Comparison of ENCODE assay signal across 19 cellular contexts in genomic region chr9:116323012-116323411, GRCh38.
A peak's percentile ranks its signal among the peaks of the same experiment; 100 is the strongest.
DNase-seq lines count a peak whose midpoint lies in the region; ATAC-seq and TF ChIP-seq lines count a peak whose summit lies in the region.
"Had no signal": no experiment of that assay in that cellular context is flagged by ENCODE, and none has a peak within 500 bp of the region (broad histone marks: within the 10 kb centered on the region; RNA-seq: fewer than 3 reads in every experiment).

No MANE protein-coding gene starts in this region.

- no peak for TF ChIP-seq CTCF in A673 (conservative IDR thresholded peaks at IDR 0.05; ENCODE audit: low read depth, low read length)
- no peak for TF ChIP-seq CTCF in GM23338 (conservative IDR thresholded peaks at IDR 0.05; ENCODE audit: low read depth in 2 of 2)
- no peak for TF ChIP-seq CTCF in SK-N-SH (IDR thresholded peaks at IDR 0.05)

- H3F3A ChIP-seq in GM23338 (replicated peaks; ENCODE audit: low read depth) (no peaks in the 10 kb centered on the region), SK-N-SH (replicated peaks; ENCODE audit: insufficient read depth) (peaks cover 10% of the 10 kb centered on the region)

- no peaks in the 10 kb centered on the region for H3K36me3 Mint-ChIP-seq in GM23338 (ENCODE audit: low read depth)
- H3K36me3 Mint-ChIP-seq: memory B cell had no signal

- H3K9me3 ChIP-seq in A673 (ENCODE audit: low read depth, low read length, poor library complexity, severe bottlenecking) (no peaks in the 10 kb centered on the region), SK-N-SH (no peaks in the 10 kb centered on the region)
- H3K9me3 ChIP-seq: HAP-1, MG63, stomach had no signal

- H4K20me1 ChIP-seq in GM23338 (replicated peaks; ENCODE audit: insufficient read depth) (no peaks in the 10 kb centered on the region), SK-N-SH (ENCODE audit: insufficient read depth) (peaks cover 70% of the 10 kb centered on the region)

- TF ChIP-seq RAD21 in SK-N-SH (IDR thresholded peaks at IDR 0.05; ENCODE audit: low read length): 0 out of 2 replicates have a peak, but pooled peaks have one; percentile 4

- peaks cover 4% of the 10 kb centered on the region for H3K27me3 Mint-ChIP-seq in GM23338 (ENCODE audit: insufficient read depth, low read depth, poor library complexity)

- peaks cover 22% of the 10 kb centered on the region for H3K4me1 Mint-ChIP-seq in GM23338
- H3K4me1 Mint-ChIP-seq: activated CD4-positive, alpha-beta T cell treated with anti-CD3 and anti-CD28 coated beads for 36 hours; memory B cell had no signal

- H3K27ac ChIP-seq in A673 (ENCODE audit: low read depth, low read length, poor library complexity, severe bottlenecking) (peak overlapping the region; percentile 48), GM23338 (ENCODE audit: low read depth) (no peak overlapping the region), SK-N-SH (ENCODE audit: low read depth in 2 of 2, low read length in 1 of 2) (peak overlapping the region in 1 of 2 experiments; percentile 30; a peak in 1 of 4 replicates), caudate nucleus (ENCODE audit: low read depth, low read length) (no peak overlapping the region)
- H3K27ac ChIP-seq: stomach had no signal

- H2AFZ ChIP-seq in GM23338 (peak overlapping the region; percentile 56; the same call in 1 of the 2 replicates), SK-N-SH (ENCODE audit: low read depth) (no peak overlapping the region)

- no peak overlapping the region; the same call in 2 of the 3 replicates for H3K4me3 Mint-ChIP-seq in GM23338
- H3K4me3 Mint-ChIP-seq: activated CD4-positive, alpha-beta T cell treated with anti-CD3 and anti-CD28 coated beads for 36 hours; memory B cell had no signal

- no peak overlapping the region for H3K9ac ChIP-seq in SK-N-SH

- BruUV-seq in A673 (replicated peaks; lab: Mats Ljungman, UMichigan): no TSS peak

- WGBS in SK-N-SH (ENCODE audit: low lambda C conversion rate): 54% methylated on average over 11 of the region's 11 CpGs

- DNase-seq in A673 (ENCODE audit: low spot score): peak; percentile 90
- no peak for DNase-seq in GM23338 (ENCODE audit: low spot score)
- DNase-seq in SK-N-SH: peak; percentile 42
- DNase-seq in islet precursor cell: peak; percentile 80
- no peak for DNase-seq in caudate nucleus (lab: John Stamatoyannopoulos, UW)
- DNase-seq in NCI-H226: no peak
- no peak for DNase-seq in NK-92 treated with Interleukin-12 subunit alpha and Interleukin-12 subunit beta, amount 100 ng/mL, for 24 hours (lab: John Stamatoyannopoulos, UW)
- DNase-seq in NCI-H2081 treated with DMSO at 0.1 percent for 48 hours (lab: John Stamatoyannopoulos, UW): no peak
- DNase-seq: activated CD4-positive, alpha-beta T cell treated with anti-CD3 and anti-CD28 coated beads for 36 hours; activated gamma-delta T cell treated with Interleukin-2 at 50 U/mL for 16 hours; aorta; cortex of kidney; MG63; NCI-H2171; SHP77 treated with DMSO at 0.1 percent for 48 hours; stomach; T-helper 9 cell had no signal

- H3K9me2 ChIP-seq in GM23338 (ENCODE audit: insufficient read depth) (no peaks in the 10 kb centered on the region; the same call in 1 of the 2 replicates), SK-N-SH (no peaks in the 10 kb centered on the region)

- TF ChIP-seq EP300 in SK-N-SH (IDR thresholded peaks at IDR 0.05; ENCODE audit: borderline replicate concordance in 1 of 2, low read depth in 1 of 2, low read length in 1 of 2): no peak

- CTCF ChIA-PET in A673 (lab: Charles Lee): no interaction called here
- CTCF ChIA-PET in SK-N-SH (lab: Yijun Ruan, JAX): no interaction called here

- no peak overlapping the region for H3K27ac Mint-ChIP-seq in GM23338
- H3K27ac Mint-ChIP-seq: activated CD4-positive, alpha-beta T cell treated with anti-CD3 and anti-CD28 coated beads for 36 hours; memory B cell had no signal

- no peaks in the 10 kb centered on the region for H3K79me2 ChIP-seq in GM23338 (replicated peaks; ENCODE audit: insufficient read depth)
- peaks cover 60% of the 10 kb centered on the region; the same call in 1 of the 2 replicates for H3K79me2 ChIP-seq in SK-N-SH (ENCODE audit: insufficient read depth)

- no peak overlapping the region for H3K4me2 ChIP-seq in GM23338
- H3K4me2 ChIP-seq in SK-N-SH: no peak overlapping the region

- H3K4me3 ChIP-seq in A673 (ENCODE audit: low read depth, low read length, poor library complexity, severe bottlenecking) (no peak overlapping the region), GM23338 (no peak overlapping the region), SK-N-SH (ENCODE audit: low read depth in 2 of 2, low read length in 1 of 2) (no peak overlapping the region)
- H3K4me3 ChIP-seq: HAP-1, MG63, stomach had no signal

- ATAC-seq in GM23338: peak; percentile 44
- ATAC-seq: activated CD4-positive, alpha-beta T cell treated with anti-CD3 and anti-CD28 coated beads for 36 hours had no signal

- peaks cover 5% of the 10 kb centered on the region for H3K36me3 ChIP-seq in A673 (ENCODE audit: insufficient read depth, low read length, poor library complexity, severe bottlenecking)
- no peaks in the 10 kb centered on the region; the same call in 1 of the 2 replicates for H3K36me3 ChIP-seq in GM23338 (ENCODE audit: insufficient read depth)
- H3K36me3 ChIP-seq in SK-N-SH (replicated peaks in 1 of 2; ENCODE audit: control insufficient read depth in 1 of 2, insufficient read depth in 2 of 2, low read length in 1 of 2): peaks cover 4 to 37% of the 10 kb centered on the region in 2 experiments
- H3K36me3 ChIP-seq: HAP-1, MG63, stomach had no signal

- POLR2A ChIA-PET in A673 (lab: Charles Lee; ENCODE audit: low non-redundant PET) (no interaction called here), SK-N-SH (lab: Yijun Ruan, JAX) (no interaction called here)

- H3K9me3 Mint-ChIP-seq in GM23338: no peaks in the 10 kb centered on the region
- H3K9me3 Mint-ChIP-seq: memory B cell had no signal

- H3K4me1 ChIP-seq in A673 (ENCODE audit: insufficient read depth, low read length, poor library complexity, severe bottlenecking) (peaks cover 45% of the 10 kb centered on the region), GM23338 (ENCODE audit: insufficient read depth) (peaks cover 14% of the 10 kb centered on the region), SK-N-SH (ENCODE audit: control insufficient read depth in 1 of 2, insufficient read depth in 2 of 2, low read depth in 1 of 2, low read length in 1 of 2) (peaks cover 16 to 18% of the 10 kb centered on the region in 2 experiments; a peak in 3 of 4 replicates)
- H3K4me1 ChIP-seq: HAP-1 had no signal

- H3K27me3 ChIP-seq in A673 (replicated peaks; ENCODE audit: insufficient read depth, low read depth, low read length, poor library complexity) (no peaks in the 10 kb centered on the region), GM23338 (ENCODE audit: insufficient read depth) (0 out of 2 replicates have a peak, but pooled peaks cover 3% of the 10 kb centered on the region), SK-N-SH (ENCODE audit: insufficient read depth) (no peaks in the 10 kb centered on the region)
- H3K27me3 ChIP-seq: MG63, stomach had no signal

- intact Hi-C loops in A673 (cut with micrococcal nuclease; ENCODE audit: unreplicated experiment): no loop called here

TF ChIP-seq in GM23338, 12 proteins besides CTCF, POLR2A, EP300 and RAD21 (continues in another document):
- TF ChIP-seq NANOG (IDR thresholded peaks at IDR 0.05; ENCODE audit: borderline replicate concordance): no peak
- no peak for TF ChIP-seq ZNF331 (CRISPR knock-in tag; IDR thresholded peaks at IDR 0.05; ENCODE audit: low read depth)

TF ChIP-seq in SK-N-SH, 30 proteins besides CTCF, POLR2A, EP300 and RAD21:
- peak; percentile 9; the same call in 1 of the 2 replicates for TF ChIP-seq TCF12 (IDR thresholded peaks at IDR 0.05)
- TF ChIP-seq CHD2 (IDR thresholded peaks at IDR 0.05; ENCODE audit: low read length, partially characterized antibody): no peak
- TF ChIP-seq GATA2 (CRISPR knock-in tag; IDR thresholded peaks at IDR 0.05): no peak

Comparison
In these comparisons a context has a peak if more than half of its experiments do, and no peak if none do; other contexts are left out.
1. DNase-seq: peak in A673 (single experiment), SK-N-SH (single experiment) and islet precursor cell (single experiment); none in GM23338 (single experiment), caudate nucleus (0 of 61), NCI-H226 (single experiment), NK-92 treated with Interleukin-12 subunit alpha and Interleukin-12 subunit beta, amount 100 ng/mL, for 24 hours (single experiment) and NCI-H2081 treated with DMSO at 0.1 percent for 48 hours (single experiment).